15 cellular contexts compared by ENCODE assay signal in the genomic region with DNA sequence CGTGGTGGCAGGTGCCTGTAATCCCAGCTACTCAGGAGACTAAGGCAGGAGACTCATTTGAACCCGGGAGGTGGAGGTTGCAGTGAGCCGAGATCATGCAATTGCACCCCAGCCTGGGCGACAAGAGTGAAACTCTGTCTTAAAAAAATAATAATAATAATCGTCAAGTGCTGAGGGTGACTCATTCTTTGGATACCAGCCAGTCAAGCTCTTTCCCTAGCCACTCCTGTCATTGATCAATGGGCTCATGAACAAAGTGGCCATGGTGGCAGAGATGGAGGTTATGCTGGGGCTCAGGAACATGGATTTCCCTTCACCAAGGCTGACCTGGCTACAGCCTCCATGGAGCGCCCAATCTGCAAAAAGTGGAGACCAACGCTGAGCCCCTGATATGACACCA.
DNase-seq lines count a peak whose midpoint lies in the region; ATAC-seq and TF ChIP-seq lines count a peak whose summit lies in the region.
"Had no signal": no experiment of that assay in that cellular context is flagged by ENCODE, and none has a peak within 500 bp of the region (broad histone marks: within the 10 kb centered on the region; RNA-seq: fewer than 3 reads in every experiment).

No MANE protein-coding gene starts in this region.

- no peak overlapping the region for H3K4me2 ChIP-seq in IMR-90 (ENCODE audit: low read depth, low read length)

- dilution Hi-C loops in IMR-90 (cut with HindIII; ENCODE audit: low sequenced_read_pairs, unreplicated experiment) = no loop called here

- no peaks in the 10 kb centered on the region for H3K36me3 Mint-ChIP-seq in Calu3 (ENCODE audit: insufficient read depth, unreplicated experiment)

- WGBS in IMR-90 (ENCODE audit: extremely low coverage in 2 of 2, insufficient read length in 1 of 2), 2 experiments = no CpG with 5 or more reads among the region's 7 CpGs

- H2BK15ac ChIP-seq in IMR-90 (ENCODE audit: low read depth, low read length) = no peak overlapping the region

- H3K9me3 Mint-ChIP-seq in Calu3 (ENCODE audit: low read depth, unreplicated experiment) = peaks cover 3% of the 10 kb centered on the region

- H3K4me3 Mint-ChIP-seq in Calu3 (ENCODE audit: low read depth, unreplicated experiment) = no peak overlapping the region
- H3K4me3 Mint-ChIP-seq: H9 had no signal

- POLR2A ChIA-PET in IMR-90 (lab: Charles Lee; ENCODE audit: unreplicated experiment) = no interaction called here

- no peak overlapping the region for H2AK9ac ChIP-seq in IMR-90 (replicated peaks; ENCODE audit: low read depth, low read length, poor library complexity)

- TF ChIP-seq CTCF in Calu3 (IDR thresholded peaks at IDR 0.05; ENCODE audit: unreplicated experiment) = no peak
- TF ChIP-seq CTCF in IMR-90 (conservative IDR thresholded peaks at IDR 0.05; ENCODE audit: low read depth, low read length) = no peak
- TF ChIP-seq CTCF in choroid plexus epithelial cell (conservative IDR thresholded peaks at IDR 0.05; ENCODE audit: low read depth, low read length) = no peak

- no peak overlapping the region for H3K4ac ChIP-seq in IMR-90 (ENCODE audit: low read depth, low read length)

- H3K4me3 ChIP-seq in IMR-90 (ENCODE audit: insufficient read depth, low read depth, low read length) = no peak overlapping the region
- no peak overlapping the region for H3K4me3 ChIP-seq in choroid plexus epithelial cell (ENCODE audit: low read depth, low read length)

- H3K9me3 ChIP-seq in IMR-90 (ENCODE audit: control insufficient read depth, insufficient read depth, low read length) = peaks cover 3% of the 10 kb centered on the region

- H4K91ac ChIP-seq in IMR-90 (ENCODE audit: insufficient read depth, low read depth, low read length) = no peak overlapping the region

- no peak overlapping the region for H3K14ac ChIP-seq in IMR-90 (replicated peaks; ENCODE audit: low read depth, low read length)

- no peak overlapping the region for H2BK5ac ChIP-seq in IMR-90 (ENCODE audit: low read depth, low read length, poor library complexity, severe bottlenecking)

- no peak overlapping the region for H2BK120ac ChIP-seq in IMR-90 (ENCODE audit: low read depth, low read length)

- H4K8ac ChIP-seq in IMR-90 (ENCODE audit: low read depth in 2 of 2, low read length in 2 of 2) = no peak overlapping the region

- TF ChIP-seq RAD21 in IMR-90 (IDR thresholded peaks at IDR 0.05; ENCODE audit: low read length) = no peak

- H2BK20ac ChIP-seq in IMR-90 (ENCODE audit: low read depth, low read length) = no peak overlapping the region

- no peak overlapping the region for H4K5ac ChIP-seq in IMR-90 (ENCODE audit: low read depth, low read length)

- H3K4me1 Mint-ChIP-seq in Calu3 (ENCODE audit: low read depth, unreplicated experiment) = no peaks in the 10 kb centered on the region

- H3K36me3 ChIP-seq in IMR-90 (ENCODE audit: control insufficient read depth, insufficient read depth, low read length) = no peaks in the 10 kb centered on the region

- intact Hi-C loops in Calu3 (cut with micrococcal nuclease; ENCODE audit: unreplicated experiment) (no loop called here), IMR-90 (cut with micrococcal nuclease) (loop anchor here (2.0 kb wide), 1 partner anchor 16 kb away; no protein-coding TSS in a partner anchor)

- DNase-seq in Calu3 (peak; percentile 35), IMR-90 (peak; percentile 47), choroid plexus epithelial cell (ENCODE audit: low read depth) (peak; percentile 46), iris pigment epithelial cell (ENCODE audit: low read depth) (peak; percentile 45), middle frontal gyrus (ENCODE audit: extremely low spot score, low spot score) (no peak)
- no peak for DNase-seq in stimulated activated CD8-positive, alpha-beta memory T cell treated with anti-CD3 and anti-CD28 coated beads, Interleukin-4, amount 100 ng/mL, for 48 hours
- DNase-seq: EL, H9, NCI-H187, NCI-H345, NCI-H526, SIG-M5 had no signal

- H3K27ac ChIP-seq in IMR-90 (ENCODE audit: insufficient read depth, low read length) = no peak overlapping the region
- H3K27ac ChIP-seq: C4-2B, HL-60 had no signal

- H3K9me1 ChIP-seq in IMR-90 (ENCODE audit: insufficient read depth, low read length) = no peaks in the 10 kb centered on the region

- no peak overlapping the region for H2AFZ ChIP-seq in IMR-90 (replicated peaks; ENCODE audit: low read length, poor library complexity)

- no peak for ATAC-seq in IMR-90 (ENCODE audit: low read depth)
- no peak for ATAC-seq in HG03442 (IDR thresholded peaks at IDR 0.05; ENCODE audit: unreplicated experiment)

- H2AK5ac ChIP-seq in IMR-90 (ENCODE audit: low read depth, low read length) = no peak overlapping the region

- H4K20me1 ChIP-seq in IMR-90 (ENCODE audit: insufficient read depth, low read length) = no peaks in the 10 kb centered on the region

- in situ Hi-C loops in IMR-90 (cut with MboI; ENCODE audit: low sequenced_read_pairs) = no loop called here

- no peaks in the 10 kb centered on the region for H3K27me3 Mint-ChIP-seq in Calu3 (ENCODE audit: unreplicated experiment)

- no peaks in the 10 kb centered on the region; the same call in 1 of the 2 replicates for H3K27me3 ChIP-seq in IMR-90 (ENCODE audit: control insufficient read depth, insufficient read depth, low read length)

- H3K79me1 ChIP-seq in IMR-90 (ENCODE audit: low read depth in 1 of 2, low read length in 2 of 2) = no peaks in the 10 kb centered on the region

- H3K9ac ChIP-seq in IMR-90 (ENCODE audit: low read depth, low read length) = no peak overlapping the region

- peaks cover 1% of the 10 kb centered on the region; the same call in 1 of the 2 replicates for H3K4me1 ChIP-seq in IMR-90 (ENCODE audit: control insufficient read depth, insufficient read depth, low read length)

- no peak overlapping the region for H3K27ac Mint-ChIP-seq in Calu3 (ENCODE audit: unreplicated experiment)
- H3K27ac Mint-ChIP-seq: H9 had no signal

- TF ChIP-seq POLR2A in IMR-90 (IDR thresholded peaks at IDR 0.05; ENCODE audit: low read depth, low read length) = no peak

- no peak overlapping the region for H3K23ac ChIP-seq in IMR-90 (ENCODE audit: low read depth, low read length)

- BruUV-seq in Calu3 (replicated peaks; lab: Mats Ljungman, UMichigan) = no TSS peak
- no TSS peak for BruUV-seq in IMR-90 (replicated peaks; lab: Mats Ljungman, UMichigan)

- no peak overlapping the region for H3K56ac ChIP-seq in IMR-90 (ENCODE audit: extremely low read depth, insufficient read depth, low read length)

- CTCF ChIA-PET in Calu3 (lab: Charles Lee) (interaction anchor here (0.8 kb wide), 1 partner anchor 10 kb away, joined by 4 read pairs; no protein-coding TSS in a partner anchor), IMR-90 (lab: Yijun Ruan, JAX) (no interaction called here)

- no peak overlapping the region for H3K18ac ChIP-seq in IMR-90 (ENCODE audit: low read depth, low read length)

TF ChIP-seq in IMR-90, 13 proteins besides CTCF, POLR2A, EP300 and RAD21:
- TF ChIP-seq, protein P1, sequence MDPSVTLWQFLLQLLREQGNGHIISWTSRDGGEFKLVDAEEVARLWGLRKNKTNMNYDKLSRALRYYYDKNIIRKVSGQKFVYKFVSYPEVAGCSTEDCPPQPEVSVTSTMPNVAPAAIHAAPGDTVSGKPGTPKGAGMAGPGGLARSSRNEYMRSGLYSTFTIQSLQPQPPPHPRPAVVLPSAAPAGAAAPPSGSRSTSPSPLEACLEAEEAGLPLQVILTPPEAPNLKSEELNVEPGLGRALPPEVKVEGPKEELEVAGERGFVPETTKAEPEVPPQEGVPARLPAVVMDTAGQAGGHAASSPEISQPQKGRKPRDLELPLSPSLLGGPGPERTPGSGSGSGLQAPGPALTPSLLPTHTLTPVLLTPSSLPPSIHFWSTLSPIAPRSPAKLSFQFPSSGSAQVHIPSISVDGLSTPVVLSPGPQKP (IDR thresholded peaks at IDR 0.05; ENCODE audit: borderline replicate concordance, low read depth, low read length) = no peak
- no peak for TF ChIP-seq CHD1 (IDR thresholded peaks at IDR 0.05; ENCODE audit: low read depth, low read length)
- TF ChIP-seq RCOR1 (IDR thresholded peaks at IDR 0.05; ENCODE audit: insufficient replicate concordance, low read length) = no peak

Comparison
In these comparisons a context has a peak if more than half of its experiments do, and no peak if none do; other contexts are left out.
1. DNase-seq: peak in Calu3 (single experiment), IMR-90 (single experiment), choroid plexus epithelial cell (single experiment) and iris pigment epithelial cell (single experiment); none in middle frontal gyrus (single experiment) and stimulated activated CD8-positive, alpha-beta memory T cell treated with anti-CD3 and anti-CD28 coated beads, Interleukin-4, amount 100 ng/mL, for 48 hours (single experiment).